29 cellular contexts compared by ENCODE assay signal in genomic region chr1:157189096-157189495, GRCh38.
"Had no signal": no experiment of that assay in that cellular context is flagged by ENCODE, and none has a peak within 500 bp of the region (broad histone marks: within the 10 kb centered on the region; RNA-seq: fewer than 3 reads in every experiment).

No MANE protein-coding gene starts in this region.

- H3K4me3 Mint-ChIP-seq: activated B cell treated with CpG ODN at 0.5 μM for 24 hours; activated CD8-positive, alpha-beta T cell treated with anti-CD3 and anti-CD28 coated beads for 36 hours; activated naive CD4-positive, alpha-beta T cell treated with anti-CD3 and anti-CD28 coated beads for 36 hours; activated naive CD4-positive, alpha-beta T cell treated with anti-CD3 and anti-CD28 coated beads, Interleukin-2, amount 50 U/mL, for 24 hours; activated naive CD8-positive, alpha-beta T cell treated with anti-CD3 and anti-CD28 coated beads for 36 hours; activated naive CD8-positive, alpha-beta T cell treated with anti-CD3 and anti-CD28 coated beads, Interleukin-2, amount 50 U/mL, for 24 hours; activated T-cell treated with anti-CD3 and anti-CD28 coated beads, Interleukin-2, amount 50 U/mL, for 4 hours; activated T-helper 17 cell treated with anti-CD3 and anti-CD28 coated beads, Interleukin-2, amount 50 U/mL, for 72 hours; T-helper 2 cell treated with Interferon-gamma antibody and Interleukin-4, amounts not matched to agents 5 μg/mL and 100 μg/mL, for 36 hours had no signal

- H3K9me3 ChIP-seq: adrenal gland, body of pancreas, gastrocnemius medialis had no signal

- DNase-seq: activated B cell treated with CpG ODN at 0.5 μM for 24 hours; activated CD4-positive, alpha-beta T cell treated with anti-CD3 and anti-CD28 coated beads for 48 hours; activated CD4-positive, alpha-beta T cell treated with anti-CD3 and anti-CD28 coated beads, Interleukin-2, amount 50 U/mL, for 1 hour; activated CD4-positive, alpha-beta T cell treated with anti-CD3 and anti-CD28 coated beads, Interleukin-2, amount 50 U/mL, for 48 hours; activated CD8-positive, alpha-beta memory T cell treated with anti-CD3 and anti-CD28 coated beads for 24 hours; activated CD8-positive, alpha-beta T cell treated with anti-CD3 and anti-CD28 coated beads for 36 hours; activated effector memory CD4-positive, alpha-beta T cell treated with Interleukin-2 at 50 U/mL for 16 hours; activated gamma-delta T cell treated with Interleukin-2 at 50 U/mL for 16 hours; activated naive CD4-positive, alpha-beta T cell treated with anti-CD3 and anti-CD28 coated beads for 36 hours; activated naive CD8-positive, alpha-beta T cell treated with anti-CD3 and anti-CD28 coated beads for 36 hours; activated naive CD8-positive, alpha-beta T cell treated with anti-CD3 and anti-CD28 coated beads, Interleukin-2, amount 50 U/mL, for 24 hours; activated T-cell treated with anti-CD3 and anti-CD28 coated beads, Interleukin-2, amount 50 U/mL, for 4 hours; amygdala; aorta; body of pancreas; caudate nucleus; cortex of kidney; dermis blood vessel endothelial cell; effector CD8-positive, alpha-beta T cell; foreskin keratinocyte; gastrocnemius medialis; T-helper 1 cell; T-helper 17 cell; T1000; WERI-Rb-1 had no signal

- H3K4me3 ChIP-seq: adrenal gland, body of pancreas, gastrocnemius medialis had no signal

- H3K4me1 ChIP-seq: adrenal gland, body of pancreas, foreskin keratinocyte, gastrocnemius medialis had no signal

- H3K9me3 Mint-ChIP-seq: activated B cell treated with CpG ODN at 0.5 μM for 24 hours; activated CD8-positive, alpha-beta T cell treated with anti-CD3 and anti-CD28 coated beads for 36 hours; activated naive CD4-positive, alpha-beta T cell treated with anti-CD3 and anti-CD28 coated beads for 36 hours; activated naive CD4-positive, alpha-beta T cell treated with anti-CD3 and anti-CD28 coated beads, Interleukin-2, amount 50 U/mL, for 24 hours; activated naive CD8-positive, alpha-beta T cell treated with anti-CD3 and anti-CD28 coated beads for 36 hours; activated naive CD8-positive, alpha-beta T cell treated with anti-CD3 and anti-CD28 coated beads, Interleukin-2, amount 50 U/mL, for 24 hours; activated T-cell treated with anti-CD3 and anti-CD28 coated beads, Interleukin-2, amount 50 U/mL, for 4 hours; activated T-helper 17 cell treated with anti-CD3 and anti-CD28 coated beads, Interleukin-2, amount 50 U/mL, for 72 hours; T-helper 2 cell treated with Interferon-gamma antibody and Interleukin-4, amounts not matched to agents 5 μg/mL and 100 μg/mL, for 36 hours had no signal

- H3K27me3 ChIP-seq: body of pancreas had no signal

- H3K36me3 ChIP-seq: adrenal gland, gastrocnemius medialis, WERI-Rb-1 had no signal

- H3K27ac ChIP-seq: adrenal gland, body of pancreas, foreskin keratinocyte, gastrocnemius medialis, WERI-Rb-1 had no signal

- H3K27ac Mint-ChIP-seq: activated B cell treated with CpG ODN at 0.5 μM for 24 hours; activated CD8-positive, alpha-beta T cell treated with anti-CD3 and anti-CD28 coated beads for 36 hours; activated naive CD4-positive, alpha-beta T cell treated with anti-CD3 and anti-CD28 coated beads for 36 hours; activated naive CD4-positive, alpha-beta T cell treated with anti-CD3 and anti-CD28 coated beads, Interleukin-2, amount 50 U/mL, for 24 hours; activated naive CD8-positive, alpha-beta T cell treated with anti-CD3 and anti-CD28 coated beads for 36 hours; activated naive CD8-positive, alpha-beta T cell treated with anti-CD3 and anti-CD28 coated beads, Interleukin-2, amount 50 U/mL, for 24 hours; activated T-helper 17 cell treated with anti-CD3 and anti-CD28 coated beads, Interleukin-2, amount 50 U/mL, for 72 hours; T-helper 17 cell; T-helper 2 cell treated with Interferon-gamma antibody and Interleukin-4, amounts not matched to agents 5 μg/mL and 100 μg/mL, for 36 hours had no signal

- H3K4me1 Mint-ChIP-seq: activated naive CD8-positive, alpha-beta T cell treated with anti-CD3 and anti-CD28 coated beads, Interleukin-2, amount 50 U/mL, for 24 hours; activated T-helper 17 cell treated with anti-CD3 and anti-CD28 coated beads, Interleukin-2, amount 50 U/mL, for 72 hours had no signal

- H3K36me3 Mint-ChIP-seq: activated naive CD4-positive, alpha-beta T cell treated with anti-CD3 and anti-CD28 coated beads, Interleukin-2, amount 50 U/mL, for 24 hours; activated naive CD8-positive, alpha-beta T cell treated with anti-CD3 and anti-CD28 coated beads for 36 hours had no signal
